In genomic region chr11:130315354-130315970, GRCh38 we compare ENCODE assay signal across 8 cellular contexts. TPM values are rescaled to one million over a fixed set of nuclear protein-coding genes. Genes with fewer than 3 reads are reported as not detected.
DNase-seq lines count a peak whose midpoint lies in the region; ATAC-seq and TF ChIP-seq lines count a peak whose summit lies in the region.

No MANE protein-coding gene starts in this region.

- H3K9me3 ChIP-seq in BE2C = no peaks in the 10 kb centered on the region
- no peaks in the 10 kb centered on the region for H3K9me3 ChIP-seq in esophagus (ENCODE audit: control insufficient read depth in 2 of 2, insufficient read depth in 1 of 2, low read depth in 1 of 2, low read length in 1 of 2)
- no peaks in the 10 kb centered on the region for H3K9me3 ChIP-seq in neuron (ENCODE audit: low read length)
- no peaks in the 10 kb centered on the region for H3K9me3 ChIP-seq in thymus (ENCODE audit: control insufficient read depth)

- no peak for DNase-seq in BE2C
- peak; percentile 74 for DNase-seq in activated CD8-positive, alpha-beta memory T cell treated with anti-CD3 and anti-CD28 coated beads, Interleukin-2, amount 50 U/mL, for 48 hours
- no peak for DNase-seq in NCI-H510A treated with DMSO at 0.1 percent for 48 hours (lab: John Stamatoyannopoulos, UW)

- peaks cover 4% of the 10 kb centered on the region; the same call in 1 of the 2 replicates for H3K4me1 ChIP-seq in BE2C
- no peaks in the 10 kb centered on the region for H3K4me1 ChIP-seq in esophagus (ENCODE audit: control insufficient read depth in 2 of 2, insufficient read depth in 2 of 2, low read length in 1 of 2)
- peaks cover 14% of the 10 kb centered on the region for H3K4me1 ChIP-seq in neuron (ENCODE audit: insufficient read depth, low read length)
- H3K4me1 ChIP-seq in thymus (ENCODE audit: control insufficient read depth, insufficient read depth, low read length) = peaks cover 5% of the 10 kb centered on the region

- H3K9me3 Mint-ChIP-seq in IgD-negative memory B cell = no peaks in the 10 kb centered on the region

- ATAC-seq in GM19463 (IDR thresholded peaks at IDR 0.05; ENCODE audit: unreplicated experiment) = peak; percentile 26

- peak overlapping the region; percentile 70 to 96 (median 96) for H3K27ac Mint-ChIP-seq in IgD-negative memory B cell

- H3K27ac ChIP-seq in esophagus (ENCODE audit: low read depth in 2 of 2, low read length in 1 of 2) (peak overlapping the region; percentile 72 to 90), thymus (ENCODE audit: low read depth) (peak overlapping the region; percentile 95)

- H3K36me3 ChIP-seq in BE2C (no peaks in the 10 kb centered on the region), esophagus (ENCODE audit: control insufficient read depth in 2 of 2, insufficient read depth in 2 of 2, low read length in 1 of 2) (no peaks in the 10 kb centered on the region), neuron (ENCODE audit: insufficient read depth, low read length) (no peaks in the 10 kb centered on the region), thymus (ENCODE audit: control insufficient read depth, insufficient read depth) (no peaks in the 10 kb centered on the region)

- H3K4me3 Mint-ChIP-seq in IgD-negative memory B cell = peak overlapping the region; percentile 74 to 97 (median 90)

- H3K27me3 Mint-ChIP-seq in IgD-negative memory B cell = peaks cover 3% of the 10 kb centered on the region

- 24 to 29% methylated on average over 38 of the region's 38 CpGs for WGBS in esophagus, 2 donors
- WGBS in thymus = 16% methylated on average over 38 of the region's 38 CpGs

- no peak for TF ChIP-seq CTCF in BE2C (IDR thresholded peaks at IDR 0.05; ENCODE audit: low read depth, low read length)

- H3K27me3 ChIP-seq in BE2C (no peaks in the 10 kb centered on the region), esophagus (ENCODE audit: control insufficient read depth in 1 of 2, insufficient read depth in 2 of 2, low read length in 2 of 2) (no peaks in the 10 kb centered on the region), neuron (ENCODE audit: insufficient read depth, low read length) (no peaks in the 10 kb centered on the region), thymus (ENCODE audit: control insufficient read depth, insufficient read depth) (no peaks in the 10 kb centered on the region)

- peak overlapping the region; percentile 75 for H2AFZ ChIP-seq in neuron (ENCODE audit: low read depth, low read length)

- peaks cover 21 to 26% (median 22%) of the 10 kb centered on the region in 3 donors for H3K4me1 Mint-ChIP-seq in IgD-negative memory B cell

- peak overlapping the region; percentile 49 for H3K4me3 ChIP-seq in BE2C (ENCODE audit: low read depth, low read length)
- peak overlapping the region; percentile 43 to 57 for H3K4me3 ChIP-seq in esophagus (ENCODE audit: low read depth in 1 of 2, low read length in 2 of 2)
- H3K4me3 ChIP-seq in neuron (ENCODE audit: low read length) = peak overlapping the region; percentile 65
- peak overlapping the region; percentile 90 for H3K4me3 ChIP-seq in thymus (ENCODE audit: low read length)

- H3K36me3 Mint-ChIP-seq in IgD-negative memory B cell = no peaks in the 10 kb centered on the region

RNA-seq across cellular contexts. Expression of gene ZBTB44, which starts 0.7 kb away (rescaled TPM):
- polyA plus RNA-seq in BE2C (2012; ENCODE audit: insufficient read depth, insufficient read length, low read depth) = 7.6 TPM
- 5.8 TPM for polyA plus RNA-seq in IgD-negative memory B cell
- polyA plus RNA-seq in esophagus = 1 to 10 TPM; 6.7 to 7.2 TPM
- polyA plus RNA-seq in thymus = 31.1 TPM
